ENCODE assay signal across 15 cellular contexts in the genomic region with DNA sequence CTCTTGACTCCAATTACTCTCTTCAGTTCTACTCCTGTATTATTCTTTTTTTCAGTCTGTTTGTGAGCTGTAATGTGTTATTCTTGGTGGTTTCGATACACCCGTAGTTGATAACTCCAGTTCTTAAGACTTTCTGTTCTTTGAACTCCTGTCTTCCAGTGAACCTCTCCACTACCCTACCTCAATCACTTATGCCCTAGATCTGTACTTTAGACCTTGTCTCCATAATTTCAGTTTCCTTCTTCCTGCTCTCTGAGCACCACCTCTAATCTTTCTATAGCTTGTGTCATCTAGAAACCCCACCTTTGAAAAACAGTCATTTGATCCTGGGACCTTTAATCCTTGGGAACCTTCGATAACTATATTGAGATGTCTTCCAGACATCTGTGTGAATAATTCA.
DNase-seq lines count a peak whose midpoint lies in the region; ATAC-seq and TF ChIP-seq lines count a peak whose summit lies in the region.
"Had no signal": no experiment of that assay in that cellular context is flagged by ENCODE, and none has a peak within 500 bp of the region (broad histone marks: within the 10 kb centered on the region; RNA-seq: fewer than 3 reads in every experiment).

No MANE protein-coding gene starts in this region.

- peak; percentile 55 for DNase-seq in HT-29 (ENCODE audit: low spot score)
- no peak for DNase-seq in left colon
- no peak for DNase-seq in gastrocnemius medialis
- DNase-seq in foreskin keratinocyte = no peak
- DNase-seq in activated CD4-positive, CD25-positive, alpha-beta regulatory T cell (lab: John Stamatoyannopoulos, UW) = no peak
- DNase-seq in heart left ventricle = no peak
- DNase-seq: Caco-2; CD8-positive, alpha-beta memory T cell; GM23248 had no signal

- H3K9me3 ChIP-seq in gastrocnemius medialis (no peaks in the 10 kb centered on the region), heart left ventricle (no peaks in the 10 kb centered on the region)
- H3K9me3 ChIP-seq: A549, Caco-2 had no signal

- H3K27ac ChIP-seq in VCaP (peak overlapping the region; percentile 95), gastrocnemius medialis (peak overlapping the region; percentile 29 to 67 (median 56)), foreskin keratinocyte (no peak overlapping the region), heart left ventricle (no peak overlapping the region)
- H3K27ac ChIP-seq: A549, GM23248 had no signal

- TF ChIP-seq CTCF in VCaP (conservative IDR thresholded peaks at IDR 0.05) = no peak
- TF ChIP-seq CTCF in gastrocnemius medialis (IDR thresholded peaks at IDR 0.05 in 4 of 5, conservative IDR thresholded peaks at IDR 0.05 in 1 of 5) = no peak
- TF ChIP-seq CTCF in foreskin keratinocyte (conservative IDR thresholded peaks at IDR 0.05) = no peak
- no peak for TF ChIP-seq CTCF in heart left ventricle (IDR thresholded peaks at IDR 0.05)

- intact Hi-C loops in left colon (cut with DNase I, micrococcal nuclease) (no loop called here), gastrocnemius medialis (cut with DNase I; ENCODE audit: low total_unique reads) (no loop called here), heart left ventricle (cut with DNase I) (no loop called here)

- H3K36me3 ChIP-seq in gastrocnemius medialis (peaks cover 0 to 13% of the 10 kb centered on the region in 2 donors), heart left ventricle (peaks cover 0 to 29% (median 8%) of the 10 kb centered on the region in 9 donors)

- H3K4me3 ChIP-seq in gastrocnemius medialis (no peak overlapping the region), heart left ventricle (no peak overlapping the region)
- H3K4me3 ChIP-seq: A549, GM12878, GM23248 had no signal

- in situ Hi-C loops in gastrocnemius medialis (cut with MboI; ENCODE audit: low sequenced_read_pairs in 4 of 4) = no loop called here

- H3K4me1 ChIP-seq in gastrocnemius medialis = peaks cover 26 to 30% of the 10 kb centered on the region in 2 donors
- H3K4me1 ChIP-seq in foreskin keratinocyte = no peaks in the 10 kb centered on the region
- H3K4me1 ChIP-seq in heart left ventricle = peaks cover 0 to 17% (median 0%) of the 10 kb centered on the region in 12 donors

- no peak for TF ChIP-seq POLR2A in gastrocnemius medialis (IDR thresholded peaks at IDR 0.05)
- no peak for TF ChIP-seq POLR2A in heart left ventricle (IDR thresholded peaks at IDR 0.05)

- WGBS in heart left ventricle, 4 donors = 90 to 98% (median 95%) methylated on average over 3 of the region's 3 CpGs

- H3K27me3 ChIP-seq in gastrocnemius medialis = no peaks in the 10 kb centered on the region
- no peaks in the 10 kb centered on the region for H3K27me3 ChIP-seq in foreskin keratinocyte
- H3K27me3 ChIP-seq in heart left ventricle = no peaks in the 10 kb centered on the region

- ATAC-seq in left colon (peak; percentile 70), gastrocnemius medialis (no peak), foreskin keratinocyte (no peak), HG02759 (IDR thresholded peaks at IDR 0.05; ENCODE audit: unreplicated experiment) (no peak), heart left ventricle (no peak)
- ATAC-seq: A549, GM12878, HCT116, HepG2 had no signal

Comparison
In these comparisons a context has a peak if more than half of its experiments do, and no peak if none do; other contexts are left out.
1. H3K27ac ChIP-seq: peak in VCaP (single experiment) and gastrocnemius medialis (4 of 4); none in foreskin keratinocyte (single experiment) and heart left ventricle (0 of 12).